Comparison of ENCODE assay signal across 8 cellular contexts in genomic region chr1:150067184-150068182, GRCh38. TPM values are rescaled to one million over a fixed set of nuclear protein-coding genes. Genes with fewer than 3 reads are reported as not detected.
A peak's percentile ranks its signal among the peaks of the same experiment; 100 is the strongest.
DNase-seq lines count a peak whose midpoint lies in the region; ATAC-seq, FAIRE-seq and TF ChIP-seq lines count a peak whose summit lies in the region.

A gene with protein sequence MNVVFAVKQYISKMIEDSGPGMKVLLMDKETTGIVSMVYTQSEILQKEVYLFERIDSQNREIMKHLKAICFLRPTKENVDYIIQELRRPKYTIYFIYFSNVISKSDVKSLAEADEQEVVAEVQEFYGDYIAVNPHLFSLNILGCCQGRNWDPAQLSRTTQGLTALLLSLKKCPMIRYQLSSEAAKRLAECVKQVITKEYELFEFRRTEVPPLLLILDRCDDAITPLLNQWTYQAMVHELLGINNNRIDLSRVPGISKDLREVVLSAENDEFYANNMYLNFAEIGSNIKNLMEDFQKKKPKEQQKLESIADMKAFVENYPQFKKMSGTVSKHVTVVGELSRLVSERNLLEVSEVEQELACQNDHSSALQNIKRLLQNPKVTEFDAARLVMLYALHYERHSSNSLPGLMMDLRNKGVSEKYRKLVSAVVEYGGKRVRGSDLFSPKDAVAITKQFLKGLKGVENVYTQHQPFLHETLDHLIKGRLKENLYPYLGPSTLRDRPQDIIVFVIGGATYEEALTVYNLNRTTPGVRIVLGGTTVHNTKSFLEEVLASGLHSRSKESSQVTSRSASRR (plus strand): TSS chr1:150067776. CDS start chr1:150067858, 82 bp downstream.

- peak within 1 kb of the TSS; percentile 98 for H3K4me3 ChIP-seq in CD8-positive, alpha-beta memory T cell (ENCODE audit: low read length)

- no peak for TF ChIP-seq CTCF in mesothelial cell of epicardium (IDR thresholded peaks at IDR 0.05; ENCODE audit: unreplicated experiment)

- H3K27ac ChIP-seq in CD8-positive, alpha-beta memory T cell (ENCODE audit: low read depth, low read length): peak within 1 kb of the TSS; percentile 89

- FAIRE-seq in HTR-8/SVneo (lab: Jason Lieb, UNC): no peak

- H3K9me3 Mint-ChIP-seq in CD8-positive, alpha-beta memory T cell: no peaks in the 10 kb centered on the region
- no peaks in the 10 kb centered on the region for H3K9me3 Mint-ChIP-seq in mesothelial cell of epicardium

- peak; percentile 67 for ATAC-seq in GM19468 (IDR thresholded peaks at IDR 0.05; ENCODE audit: extremely low read depth, unreplicated experiment)

- no peaks in the 10 kb centered on the region for H3K27me3 Mint-ChIP-seq in CD8-positive, alpha-beta memory T cell
- H3K27me3 Mint-ChIP-seq in mesothelial cell of epicardium (ENCODE audit: low read depth): no peaks in the 10 kb centered on the region

- H3K36me3 Mint-ChIP-seq in CD8-positive, alpha-beta memory T cell: peaks cover 0 to 28% (median 6%) of the 10 kb centered on the region in 3 donors
- peaks cover 11% of the 10 kb centered on the region for H3K36me3 Mint-ChIP-seq in mesothelial cell of epicardium

- H3K27ac Mint-ChIP-seq in CD8-positive, alpha-beta memory T cell: peak within 1 kb of the TSS; percentile 93 to 98 (median 94)
- peak within 1 kb of the TSS; percentile 99 for H3K27ac Mint-ChIP-seq in mesothelial cell of epicardium

- POLR2A ChIA-PET in CD8-positive, alpha-beta memory T cell (lab: Charles Lee): interaction anchor here (0.5 to 1.3 kb wide), 5 partner anchors 17 to 1262 kb away, joined by 3 to 5 read pairs (median 3); partner anchors contain the start of gene PLEKHO1

- H3K27me3 ChIP-seq in CD8-positive, alpha-beta memory T cell (ENCODE audit: insufficient read depth, low read length, poor library complexity, severe bottlenecking): no peaks in the 10 kb centered on the region

- CTCF ChIA-PET in CD8-positive, alpha-beta memory T cell (lab: Charles Lee): interaction anchor here (0.6 to 4.2 kb wide), 8 partner anchors 31 to 179 kb away, joined by 3 to 22 read pairs (median 4); a partner anchor contains a TSS

- H3K4me1 ChIP-seq in CD8-positive, alpha-beta memory T cell (ENCODE audit: insufficient read depth, low read length): peaks cover 22% of the 10 kb centered on the region

- H3K4me3 Mint-ChIP-seq in CD8-positive, alpha-beta memory T cell: peak within 1 kb of the TSS; percentile 95 to 98 (median 96)
- peak within 1 kb of the TSS; percentile 93 for H3K4me3 Mint-ChIP-seq in mesothelial cell of epicardium

- no peaks in the 10 kb centered on the region for H3K9me3 ChIP-seq in CD8-positive, alpha-beta memory T cell (ENCODE audit: low read length)

- DNase-seq in CD8-positive, alpha-beta memory T cell: peak; percentile 60 to 85 (median 71)
- peak; percentile 88 for DNase-seq in HTR-8/SVneo (ENCODE audit: insufficient read length, low spot score)
- DNase-seq in NOMO-1 treated with dmso at 0.1 percent for 144 hours (lab: John Stamatoyannopoulos, UW; ENCODE audit: unreplicated experiment): peak; percentile 70
- DNase-seq in activated CD8-positive, alpha-beta memory T cell treated with anti-CD3 and anti-CD28 coated beads, Interleukin-2, amount 50 U/mL, for 1 hour (ENCODE audit: extremely low read depth): peak; percentile 50
- peak; percentile 63 to 80 for DNase-seq in mesothelial cell of epicardium (ENCODE audit: low spot score in 2 of 2, unreplicated experiment in 2 of 2)
- peak; percentile 85 for DNase-seq in stimulated activated CD8-positive, alpha-beta memory T cell treated with anti-CD3 and anti-CD28 coated beads, Interleukin-15, amount 100 ng/mL, for 48 hours (ENCODE audit: low read depth in 2 of 2)

- in situ Hi-C loops in endometrial microvascular endothelial cells (cut with HindIII; ENCODE audit: inconsistent ontology term, low pct_unique_long_range_greater_than_20kb, low sequenced_read_pairs): loop anchor here (25.0 kb wide), 1 partner anchor 95 kb away; no protein-coding TSS in a partner anchor

- H3K36me3 ChIP-seq in CD8-positive, alpha-beta memory T cell (ENCODE audit: insufficient read depth, low read length): no peaks in the 10 kb centered on the region

- H3K4me1 Mint-ChIP-seq in CD8-positive, alpha-beta memory T cell: peaks cover 33 to 43% (median 39%) of the 10 kb centered on the region in 3 donors
- peaks cover 31% of the 10 kb centered on the region for H3K4me1 Mint-ChIP-seq in mesothelial cell of epicardium

RNA-seq across cellular contexts. Expression of the gene that starts here (rescaled TPM):
- total RNA-seq in CD8-positive, alpha-beta memory T cell: 10 to 100 TPM; 26.3 to 33.6 TPM
- polyA plus RNA-seq in CD8-positive, alpha-beta memory T cell: 27.5 TPM
- total RNA-seq in endometrial microvascular endothelial cells (ENCODE audit: inconsistent ontology term): 23.4 TPM
- total RNA-seq in mesothelial cell of epicardium: 51.3 to 56.5 TPM (median 53.0 TPM) in 3 replicates

Comparison
In these comparisons a context has a peak if more than half of its experiments do, and no peak if none do; other contexts are left out.
1. Peak in every context shown above with its lines: DNase-seq, ATAC-seq, H3K4me3 ChIP-seq and H3K27ac ChIP-seq.